ENCODE assay signal across 23 cellular contexts in genomic region chr22:30276041-30276440, GRCh38. TPM values are rescaled to one million over a fixed set of nuclear protein-coding genes. Genes with fewer than 3 reads are reported as not detected.
DNase-seq lines count a peak whose midpoint lies in the region; ATAC-seq and TF ChIP-seq lines count a peak whose summit lies in the region.
"Had no signal": no experiment of that assay in that cellular context is flagged by ENCODE, and none has a peak within 500 bp of the region (broad histone marks: within the 10 kb centered on the region; RNA-seq: fewer than 3 reads in every experiment).

No MANE protein-coding gene starts in this region.

- DNase-seq in activated CD4-positive, alpha-beta T cell treated with anti-CD3 and anti-CD28 coated beads, Interleukin-2, amount 10 ng/mL, durations not matched to agents 24 days and 14 days = no peak
- no peak for DNase-seq in activated CD4-positive, alpha-beta T cell treated with anti-CD3 and anti-CD28 coated beads, Interleukin-2, amount 50 U/mL, for 48 hours
- no peak for DNase-seq in Jurkat, Clone E6-1 (ENCODE audit: low read depth, low spot score)
- no peak for DNase-seq in WTC11 (ENCODE audit: low spot score)
- no peak for DNase-seq in naive thymus-derived CD8-positive, alpha-beta T cell
- no peak for DNase-seq in breast epithelium (ENCODE audit: low spot score in 2 of 2)
- DNase-seq: 8988T; activated CD4-positive, CD25-positive, alpha-beta regulatory T cell treated with anti-CD3 and anti-CD28 coated beads, Interleukin-2, amount 50 U/mL, for 72 hours; activated effector memory CD4-positive, alpha-beta T cell treated with Interleukin-2 at 50 U/mL for 16 hours; effector CD8-positive, alpha-beta T cell; EL; heart right ventricle; islet precursor cell; mesenchymal stem cell; NCI-H748 treated with DMSO at 0.1 percent for 48 hours; right cardiac atrium; RPMI8226; stimulated activated CD4-positive, alpha-beta T cell treated with anti-CD3 and anti-CD28 coated beads, Interleukin-2, amount 100 ng/mL, for 24 hours; thyroid gland had no signal

- TF ChIP-seq CTCF in WTC11 (IDR thresholded peaks at IDR 0.05) (no peak), breast epithelium (IDR thresholded peaks at IDR 0.05) (no peak)

- H3K4me3 Mint-ChIP-seq in activated CD4-positive, alpha-beta T cell treated with anti-CD3 and anti-CD28 coated beads, Interleukin-2, amount 10 ng/mL, durations not matched to agents 24 days and 14 days = peak overlapping the region; percentile 32
- H3K4me3 Mint-ChIP-seq in WTC11 = no peak overlapping the region
- H3K4me3 Mint-ChIP-seq in naive thymus-derived CD8-positive, alpha-beta T cell = peak overlapping the region; percentile 57 to 84 (median 68)
- H3K4me3 Mint-ChIP-seq: neural crest cell had no signal

- H3K36me3 Mint-ChIP-seq in activated CD4-positive, alpha-beta T cell treated with anti-CD3 and anti-CD28 coated beads, Interleukin-2, amount 10 ng/mL, durations not matched to agents 24 days and 14 days (ENCODE audit: low read depth) = peaks cover 26% of the 10 kb centered on the region
- no peaks in the 10 kb centered on the region for H3K36me3 Mint-ChIP-seq in WTC11
- peaks cover 0 to 2% (median 0%) of the 10 kb centered on the region in 3 donors for H3K36me3 Mint-ChIP-seq in naive thymus-derived CD8-positive, alpha-beta T cell

- peak overlapping the region; percentile 25 for H3K4me3 ChIP-seq in Jurkat, Clone E6-1 (ENCODE audit: low read length)
- H3K4me3 ChIP-seq in breast epithelium = no peak overlapping the region
- H3K4me3 ChIP-seq: heart right ventricle, thyroid gland had no signal

- H3K4me1 Mint-ChIP-seq in activated CD4-positive, alpha-beta T cell treated with anti-CD3 and anti-CD28 coated beads, Interleukin-2, amount 10 ng/mL, durations not matched to agents 24 days and 14 days = peaks cover 55% of the 10 kb centered on the region
- peaks cover 8% of the 10 kb centered on the region for H3K4me1 Mint-ChIP-seq in WTC11
- H3K4me1 Mint-ChIP-seq in naive thymus-derived CD8-positive, alpha-beta T cell = peaks cover 30 to 64% (median 62%) of the 10 kb centered on the region in 4 donors

- no peaks in the 10 kb centered on the region for H3K36me3 ChIP-seq in breast epithelium
- H3K36me3 ChIP-seq: heart right ventricle, thyroid gland had no signal

- H3K27ac ChIP-seq in breast epithelium = no peak overlapping the region
- H3K27ac ChIP-seq: thyroid gland had no signal

- H3K27ac Mint-ChIP-seq in activated CD4-positive, alpha-beta T cell treated with anti-CD3 and anti-CD28 coated beads, Interleukin-2, amount 10 ng/mL, durations not matched to agents 24 days and 14 days = peak overlapping the region; percentile 46
- 0 out of 2 replicates have a peak overlapping the region, but pooled peaks have one; percentile 2 for H3K27ac Mint-ChIP-seq in WTC11
- peak overlapping the region; percentile 7 to 90 (median 82) for H3K27ac Mint-ChIP-seq in naive thymus-derived CD8-positive, alpha-beta T cell

- H3K9me3 ChIP-seq in breast epithelium = no peaks in the 10 kb centered on the region
- H3K9me3 ChIP-seq: heart right ventricle, thyroid gland had no signal

- no peaks in the 10 kb centered on the region for H3K27me3 Mint-ChIP-seq in activated CD4-positive, alpha-beta T cell treated with anti-CD3 and anti-CD28 coated beads, Interleukin-2, amount 10 ng/mL, durations not matched to agents 24 days and 14 days
- no peaks in the 10 kb centered on the region; the same call in 1 of the 2 replicates for H3K27me3 Mint-ChIP-seq in WTC11 (ENCODE audit: low read depth)
- H3K27me3 Mint-ChIP-seq in naive thymus-derived CD8-positive, alpha-beta T cell = peaks cover 0 to 2% (median 0%) of the 10 kb centered on the region in 5 donors

- no peak for TF ChIP-seq POLR2A in breast epithelium (IDR thresholded peaks at IDR 0.05)

- POLR2A ChIA-PET in WTC11 (lab: Charles Lee) = no interaction called here
- POLR2A ChIA-PET in naive thymus-derived CD8-positive, alpha-beta T cell (lab: Charles Lee) = interaction anchor here (0.9 to 1.1 kb wide), 3 partner anchors 9 to 121 kb away, joined by 3 read pairs; partner anchors contain the start of gene SEC14L2

- H3K9me3 Mint-ChIP-seq in activated CD4-positive, alpha-beta T cell treated with anti-CD3 and anti-CD28 coated beads, Interleukin-2, amount 10 ng/mL, durations not matched to agents 24 days and 14 days = no peaks in the 10 kb centered on the region
- no peaks in the 10 kb centered on the region for H3K9me3 Mint-ChIP-seq in WTC11
- no peaks in the 10 kb centered on the region for H3K9me3 Mint-ChIP-seq in naive thymus-derived CD8-positive, alpha-beta T cell
- H3K9me3 Mint-ChIP-seq: neural crest cell had no signal

- no peak for ATAC-seq in WTC11
- peak; percentile 46 to 50 for ATAC-seq in naive thymus-derived CD8-positive, alpha-beta T cell
- no peak for ATAC-seq in HG02642 (IDR thresholded peaks at IDR 0.05; ENCODE audit: poor library complexity, unreplicated experiment)
- ATAC-seq in GM19395 (IDR thresholded peaks at IDR 0.05; ENCODE audit: unreplicated experiment) = no peak
- ATAC-seq: right cardiac atrium had no signal

- no peaks in the 10 kb centered on the region for H3K27me3 ChIP-seq in breast epithelium
- H3K27me3 ChIP-seq: heart right ventricle, thyroid gland had no signal

- intact Hi-C loops in activated CD4-positive, alpha-beta T cell treated with anti-CD3 and anti-CD28 coated beads, Interleukin-2, amount 10 ng/mL, durations not matched to agents 24 days and 14 days (cut with micrococcal nuclease) = no loop called here
- intact Hi-C loops in breast epithelium (cut with DNase I; ENCODE audit: low total_unique reads) = loop anchor here (5.0 kb wide), 2 partner anchors 591 to 1394 kb away; partner anchors contain the start of gene ZNRF3

- CTCF ChIA-PET in WTC11 (lab: Charles Lee) = interaction anchor here (2.2 kb wide), 1 partner anchor 13 kb away, joined by 11 read pairs; no protein-coding TSS in a partner anchor

- no peaks in the 10 kb centered on the region for H3K4me1 ChIP-seq in breast epithelium

TF ChIP-seq in WTC11, 78 proteins besides CTCF, POLR2A, EP300 and RAD21 (continues in another document):
- no peak for TF ChIP-seq HMGA2 (CRISPR knock-in tag; IDR thresholded peaks at IDR 0.05)
- no peak for TF ChIP-seq PREB (CRISPR knock-in tag; IDR thresholded peaks at IDR 0.05; ENCODE audit: borderline replicate concordance)
- TF ChIP-seq NR1H2 (CRISPR knock-in tag; IDR thresholded peaks at IDR 0.05) = no peak
- TF ChIP-seq, protein P1, sequence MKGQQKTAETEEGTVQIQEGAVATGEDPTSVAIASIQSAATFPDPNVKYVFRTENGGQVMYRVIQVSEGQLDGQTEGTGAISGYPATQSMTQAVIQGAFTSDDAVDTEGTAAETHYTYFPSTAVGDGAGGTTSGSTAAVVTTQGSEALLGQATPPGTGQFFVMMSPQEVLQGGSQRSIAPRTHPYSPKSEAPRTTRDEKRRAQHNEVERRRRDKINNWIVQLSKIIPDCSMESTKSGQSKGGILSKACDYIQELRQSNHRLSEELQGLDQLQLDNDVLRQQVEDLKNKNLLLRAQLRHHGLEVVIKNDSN (CRISPR knock-in tag; IDR thresholded peaks at IDR 0.05) = no peak

RNA-seq across cellular contexts. Expression of gene OSM, which starts 9.4 kb away (rescaled TPM):
- 61.0 and 62.8 TPM in 2 replicates for total RNA-seq in activated CD4-positive, alpha-beta T cell treated with anti-CD3 and anti-CD28 coated beads, Interleukin-2, amount 10 ng/mL, durations not matched to agents 24 days and 14 days
- polyA plus RNA-seq in Jurkat, Clone E6-1 (2012; ENCODE audit: insufficient read depth, insufficient read length) = not detected
- total RNA-seq in WTC11 (2021) (not detected in 3 replicates), breast epithelium (1 to 10 TPM; 1.3 to 2.5 (median 1.3) TPM)
- 1 to 10 TPM in 1 of 2 experiments, under 1 TPM in 1; 0.81 to 1.1 TPM for total RNA-seq in naive thymus-derived CD8-positive, alpha-beta T cell
- 10 to 100 TPM in 1 of 3 donors, 1 to 10 TPM in 2; 4.4 to 11.6 (median 4.4) TPM for polyA plus RNA-seq in naive thymus-derived CD8-positive, alpha-beta T cell
- total RNA-seq: H4, neural crest cell had no signal

RNA-seq across cellular contexts. Expression of gene CASTOR1, which starts 13.3 kb away (rescaled TPM):
- 4.7 and 7.3 TPM in 2 replicates for total RNA-seq in activated CD4-positive, alpha-beta T cell treated with anti-CD3 and anti-CD28 coated beads, Interleukin-2, amount 10 ng/mL, durations not matched to agents 24 days and 14 days
- 12.7 TPM for polyA plus RNA-seq in Jurkat, Clone E6-1 (2012; ENCODE audit: insufficient read depth, insufficient read length)
- total RNA-seq in WTC11 (2021) = 15.8 to 18.6 TPM (median 16.0 TPM) in 3 replicates
- total RNA-seq in naive thymus-derived CD8-positive, alpha-beta T cell = 10 to 100 TPM; 18.0 to 20.4 TPM
- polyA plus RNA-seq in naive thymus-derived CD8-positive, alpha-beta T cell = 10 to 100 TPM; 16.9 to 33.5 (median 20.8) TPM
- total RNA-seq in breast epithelium = 10 to 100 TPM; 15.5 to 26.6 (median 20.6) TPM

RNA-seq across cellular contexts. Expression of gene LIF, which starts 29.5 kb away (rescaled TPM):
- 509 and 511 TPM in 2 replicates for total RNA-seq in activated CD4-positive, alpha-beta T cell treated with anti-CD3 and anti-CD28 coated beads, Interleukin-2, amount 10 ng/mL, durations not matched to agents 24 days and 14 days
- polyA plus RNA-seq in Jurkat, Clone E6-1 (2012; ENCODE audit: insufficient read depth, insufficient read length) = 1.0 TPM
- total RNA-seq in WTC11 (2021) = 4.6 to 7.2 TPM (median 6.1 TPM) in 3 replicates
- total RNA-seq in naive thymus-derived CD8-positive, alpha-beta T cell = not detected
- not detected for polyA plus RNA-seq in naive thymus-derived CD8-positive, alpha-beta T cell
- 1 to 10 TPM; 1.4 to 9.5 (median 1.6) TPM for total RNA-seq in breast epithelium

RNA-seq across cellular contexts. Expression of gene TBC1D10A, which starts 50.7 kb away (rescaled TPM):
- 18.9 and 19.3 TPM in 2 replicates for total RNA-seq in activated CD4-positive, alpha-beta T cell treated with anti-CD3 and anti-CD28 coated beads, Interleukin-2, amount 10 ng/mL, durations not matched to agents 24 days and 14 days
- polyA plus RNA-seq in Jurkat, Clone E6-1 (2012; ENCODE audit: insufficient read depth, insufficient read length) = 24.0 TPM
- total RNA-seq in WTC11 (2021) (7.5 to 11.1 TPM (median 9.6 TPM) in 3 replicates), breast epithelium (10 to 100 TPM; 25.0 to 50.1 (median 32.4) TPM)
- 10 to 100 TPM; 66.7 to 67.7 TPM for total RNA-seq in naive thymus-derived CD8-positive, alpha-beta T cell
- polyA plus RNA-seq in naive thymus-derived CD8-positive, alpha-beta T cell = 10 to 100 TPM; 56.7 to 83.4 (median 62.0) TPM

Comparison
In these comparisons a context has a peak if more than half of its experiments do, and no peak if none do; other contexts are left out.
1. H3K27ac Mint-ChIP-seq: peak in every context shown above with its lines; median percentile 82 in naive thymus-derived CD8-positive, alpha-beta T cell; 46 in activated CD4-positive, alpha-beta T cell treated with anti-CD3 and anti-CD28 coated beads, Interleukin-2, amount 10 ng/mL, durations not matched to agents 24 days and 14 days; 2 in WTC11.
2. ATAC-seq: peak in naive thymus-derived CD8-positive, alpha-beta T cell (2 of 2); none in WTC11 (single experiment), HG02642 (single experiment) and GM19395 (single experiment).
3. RNA of gene OSM, which starts 9.4 kb away (total RNA-seq): 61.0 to 62.8 TPM in activated CD4-positive, alpha-beta T cell treated with anti-CD3 and anti-CD28 coated beads, Interleukin-2, amount 10 ng/mL, durations not matched to agents 24 days and 14 days; 1.3 to 2.5 TPM in breast epithelium, 0.81 to 1.1 TPM in naive thymus-derived CD8-positive, alpha-beta T cell and not detected in WTC11; every median in the first group is over 10 times any median in the second.
4. RNA of gene LIF, which starts 29.5 kb away (total RNA-seq): 509 to 511 TPM in activated CD4-positive, alpha-beta T cell treated with anti-CD3 and anti-CD28 coated beads, Interleukin-2, amount 10 ng/mL, durations not matched to agents 24 days and 14 days; 4.6 to 7.2 TPM in WTC11, 1.4 to 9.5 TPM in breast epithelium and not detected in naive thymus-derived CD8-positive, alpha-beta T cell; every median in the first group is over 10 times any median in the second.